Comparison of ENCODE assay signal across 17 cellular contexts in the genomic region with DNA sequence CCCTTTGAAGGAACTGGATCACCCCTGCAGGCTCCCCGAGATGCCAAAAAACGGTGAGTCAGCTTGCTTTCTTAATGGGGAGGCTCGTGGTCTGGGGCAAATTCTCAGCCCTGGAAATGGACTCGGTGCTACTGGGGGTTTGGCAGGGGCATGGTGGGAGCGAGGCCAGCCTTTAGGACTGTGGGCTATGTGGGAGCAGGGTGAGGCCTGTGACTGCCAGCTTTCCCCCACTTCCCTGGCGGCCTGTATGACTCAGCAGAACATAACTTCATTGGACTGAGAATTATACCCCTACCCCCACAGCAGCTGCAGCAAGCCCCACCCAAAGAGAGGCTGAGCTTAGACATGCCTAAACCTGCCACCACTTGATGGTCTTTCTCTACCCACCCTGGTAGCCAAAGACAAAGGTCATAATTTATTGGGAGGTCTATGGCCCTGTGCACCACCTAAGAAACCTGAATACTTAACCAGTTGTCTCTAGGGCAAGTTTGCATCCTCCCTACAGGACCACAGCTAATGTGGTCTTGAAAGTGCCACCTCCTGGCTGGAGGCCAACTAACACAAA.
"Had no signal": no experiment of that assay in that cellular context is flagged by ENCODE, and none has a peak within 500 bp of the region (broad histone marks: within the 10 kb centered on the region; RNA-seq: fewer than 3 reads in every experiment).

No MANE protein-coding gene starts in this region.

- H3K4me2 ChIP-seq: smooth muscle cell had no signal

- H3K4me1 Mint-ChIP-seq: activated CD4-positive, alpha-beta T cell treated with anti-CD3 and anti-CD28 coated beads, Interleukin-2, amount 10 ng/mL, durations not matched to agents 7 days and 5 days; naive thymus-derived CD4-positive, alpha-beta T cell had no signal

- H3K36me3 ChIP-seq: brain microvascular endothelial cell, gastroesophageal sphincter, neutrophil had no signal

- H3K27me3 Mint-ChIP-seq: activated CD4-positive, alpha-beta T cell treated with anti-CD3 and anti-CD28 coated beads, Interleukin-2, amount 10 ng/mL, durations not matched to agents 7 days and 5 days; activated naive CD8-positive, alpha-beta T cell; dendritic cell treated with granulocyte-macrophage colony-stimulating factor and Interleukin-4, amounts not matched to agents 40 ng/mL and 50 ng/mL, for 4 days; naive thymus-derived CD4-positive, alpha-beta T cell had no signal

- H3K4me1 ChIP-seq: gastroesophageal sphincter had no signal

- ATAC-seq: gastroesophageal sphincter; naive thymus-derived CD4-positive, alpha-beta T cell; stimulated activated naive CD8-positive, alpha-beta T cell treated with anti-CD3 and anti-CD28 coated beads, Interleukin-15, Interleukin-2, amounts not matched to agents 100 U/mL and 50 U/mL, for 24 hours had no signal

- H3K27me3 ChIP-seq: brain microvascular endothelial cell, gastroesophageal sphincter, neutrophil had no signal

- H3K4me3 Mint-ChIP-seq: activated CD4-positive, alpha-beta T cell treated with anti-CD3 and anti-CD28 coated beads, Interleukin-2, amount 10 ng/mL, durations not matched to agents 7 days and 5 days; activated naive CD8-positive, alpha-beta T cell; dendritic cell treated with granulocyte-macrophage colony-stimulating factor and Interleukin-4, amounts not matched to agents 40 ng/mL and 50 ng/mL, for 4 days; naive thymus-derived CD4-positive, alpha-beta T cell; T-helper 2 cell treated with Interferon-gamma antibody and Interleukin-4, amounts not matched to agents 5 μg/mL and 100 μg/mL, for 36 hours had no signal

- H3K4me3 ChIP-seq: gastroesophageal sphincter, lung, smooth muscle cell had no signal

- H3K27ac Mint-ChIP-seq: activated CD4-positive, alpha-beta T cell treated with anti-CD3 and anti-CD28 coated beads, Interleukin-2, amount 10 ng/mL, durations not matched to agents 7 days and 5 days; activated naive CD8-positive, alpha-beta T cell; dendritic cell treated with granulocyte-macrophage colony-stimulating factor and Interleukin-4, amounts not matched to agents 40 ng/mL and 50 ng/mL, for 4 days; naive thymus-derived CD4-positive, alpha-beta T cell; T-helper 2 cell treated with Interferon-gamma antibody and Interleukin-4, amounts not matched to agents 5 μg/mL and 100 μg/mL, for 36 hours had no signal

- DNase-seq: activated CD4-positive, alpha-beta T cell treated with anti-CD3 and anti-CD28 coated beads, Interleukin-2, amount 10 ng/mL, durations not matched to agents 7 days and 5 days; activated CD8-positive, alpha-beta memory T cell treated with anti-CD3 and anti-CD28 coated beads for 24 hours; activated gamma-delta T cell treated with Interleukin-2 at 50 U/mL for 16 hours; amniotic stem cell; brain microvascular endothelial cell; cerebellar nuclear complex; islet precursor cell; naive thymus-derived CD4-positive, alpha-beta T cell; stimulated activated naive CD8-positive, alpha-beta T cell treated with anti-CD3 and anti-CD28 coated beads, Interleukin-15, Interleukin-2, amounts not matched to agents 100 U/mL and 50 U/mL, for 24 hours; trophoblast cell had no signal

- H3K27ac ChIP-seq: brain microvascular endothelial cell, gastroesophageal sphincter, neutrophil had no signal

- H3K9me3 ChIP-seq: neutrophil had no signal
